In genomic region chr1:200263203-200263602, GRCh38 we compare ENCODE assay signal across 8 cellular contexts.
"Had no signal": no experiment of that assay in that cellular context is flagged by ENCODE, and none has a peak within 500 bp of the region (broad histone marks: within the 10 kb centered on the region; RNA-seq: fewer than 3 reads in every experiment).

No MANE protein-coding gene starts in this region.

- FAIRE-seq: H1, H54, HTR-8/SVneo had no signal

- H3K27ac ChIP-seq: GM23248, KMS-11 had no signal

- H2AFZ ChIP-seq: GM23248 had no signal

- H3K9ac ChIP-seq: GM23248, KMS-11 had no signal

- DNase-seq: GM23248, H9, HCEC 1CT, KBM-7 had no signal

- H3K4me2 ChIP-seq: KMS-11 had no signal

- H3K4me3 ChIP-seq: GM23248 had no signal
